ENCODE assay signal across 26 cellular contexts in genomic region chr10:54487743-54488142, GRCh38.
"Had no signal": no experiment of that assay in that cellular context is flagged by ENCODE, and none has a peak within 500 bp of the region (broad histone marks: within the 10 kb centered on the region; RNA-seq: fewer than 3 reads in every experiment).

No MANE protein-coding gene starts in this region.

- ATAC-seq: heart right ventricle; mucosa of descending colon; naive thymus-derived CD4-positive, alpha-beta T cell; natural killer cell treated with Interleukin-12 subunit alpha and Interleukin-12 subunit beta and Interleukin-15 and Interleukin-18, amount 100 ng/mL, for 72 hours; pancreas; right cardiac atrium; stimulated activated effector memory CD8-positive, alpha-beta T cell treated with anti-CD3 and anti-CD28 coated beads, Interleukin-12 subunit alpha, Interleukin-12 subunit beta, amount 100 ng/mL, for 72 hours; upper lobe of right lung had no signal

- H3K4me3 ChIP-seq: heart right ventricle, hepatocyte, left ventricle myocardium inferior, lung, mucosa of descending colon, pancreas, prostate gland, sigmoid colon, spleen, suprapubic skin, thoracic aorta, tibial artery, upper lobe of right lung had no signal

- H3K4me2 ChIP-seq: hepatocyte had no signal

- H3K27ac ChIP-seq: heart right ventricle, hepatocyte, left ventricle myocardium inferior, pancreas, prostate gland, sigmoid colon, spleen, suprapubic skin, thoracic aorta, tibial artery, upper lobe of right lung had no signal

- DNase-seq: heart right ventricle; islet precursor cell; left ventricle myocardium inferior; midbrain; mucosa of descending colon; naive thymus-derived CD4-positive, alpha-beta T cell; pancreas; posterior cingulate gyrus; retina; right cardiac atrium; sigmoid colon; small intestine; spleen; stimulated activated CD4-positive, alpha-beta T cell treated with anti-CD3 and anti-CD28 coated beads, Interleukin-4, amount 100 ng/mL, for 24 hours; stimulated activated naive CD4-positive, alpha-beta T cell; tibial artery; trophoblast cell; upper lobe of right lung had no signal

- H3K79me2 ChIP-seq: hepatocyte had no signal

- H3K9me3 ChIP-seq: heart right ventricle, mucosa of descending colon, pancreas, prostate gland, sigmoid colon, suprapubic skin, thoracic aorta, tibial artery, upper lobe of right lung had no signal

- H3K27me3 ChIP-seq: heart right ventricle, hepatocyte, pancreas, sigmoid colon, spleen, suprapubic skin, tibial artery, upper lobe of right lung had no signal

- FAIRE-seq: urothelium cell line had no signal

- H3K36me3 ChIP-seq: heart right ventricle, left ventricle myocardium inferior, pancreas, prostate gland, sigmoid colon, spleen, suprapubic skin, thoracic aorta, tibial artery, upper lobe of right lung had no signal

- H3K4me1 ChIP-seq: heart right ventricle, left ventricle myocardium inferior, pancreas, prostate gland, sigmoid colon, spleen, suprapubic skin, tibial artery, upper lobe of right lung had no signal

- H2AFZ ChIP-seq: hepatocyte had no signal
